8 cellular contexts compared by ENCODE assay signal in genomic region chr15:73631915-73632669, GRCh38. TPM values are rescaled to one million over a fixed set of nuclear protein-coding genes. Genes with fewer than 3 reads are reported as not detected.
A peak's percentile ranks its signal among the peaks of the same experiment; 100 is the strongest.
DNase-seq lines count a peak whose midpoint lies in the region; ATAC-seq and TF ChIP-seq lines count a peak whose summit lies in the region.

No MANE protein-coding gene starts in this region.

- ATAC-seq in stimulated activated effector memory CD8-positive, alpha-beta T cell treated with anti-CD3 and anti-CD28 coated beads, Interleukin-12 subunit alpha, Interleukin-12 subunit beta, amount 100 ng/mL, for 72 hours = no peak
- ATAC-seq in activated CD4-positive, CD25-positive, alpha-beta regulatory T cell treated with anti-CD3 and anti-CD28 coated beads, Interleukin-2, amount 50 U/mL, for 24 hours = no peak

- peaks cover 56% of the 10 kb centered on the region for H3K4me1 Mint-ChIP-seq in stimulated activated effector memory CD8-positive, alpha-beta T cell treated with anti-CD3 and anti-CD28 coated beads, Interleukin-12 subunit alpha, Interleukin-12 subunit beta, amount 100 ng/mL, for 72 hours

- H3K4me3 Mint-ChIP-seq in stimulated activated effector memory CD8-positive, alpha-beta T cell treated with anti-CD3 and anti-CD28 coated beads, Interleukin-12 subunit alpha, Interleukin-12 subunit beta, amount 100 ng/mL, for 72 hours = peak overlapping the region; percentile 81

- H4K20me1 ChIP-seq in mammary epithelial cell (ENCODE audit: insufficient read depth, low read length) = peaks cover 2% of the 10 kb centered on the region

- H3K9me3 ChIP-seq in NT2/D1 (ENCODE audit: insufficient read depth, low read length) = no peaks in the 10 kb centered on the region
- no peaks in the 10 kb centered on the region for H3K9me3 ChIP-seq in mammary epithelial cell (replicated peaks; ENCODE audit: insufficient read depth, low read length)

- peak overlapping the region; percentile 89 for H3K27ac Mint-ChIP-seq in stimulated activated effector memory CD8-positive, alpha-beta T cell treated with anti-CD3 and anti-CD28 coated beads, Interleukin-12 subunit alpha, Interleukin-12 subunit beta, amount 100 ng/mL, for 72 hours

- no peak overlapping the region for H2AFZ ChIP-seq in mammary epithelial cell (ENCODE audit: low read depth, low read length)

- peak overlapping the region; percentile 85 for H3K4me2 ChIP-seq in mammary epithelial cell (ENCODE audit: insufficient read depth, low read depth, low read length)

- peak; percentile 13 for DNase-seq in activated CD4-positive, alpha-beta T cell treated with anti-CD3 and anti-CD28 coated beads for 48 hours
- no peak for DNase-seq in activated CD4-positive, alpha-beta T cell treated with anti-CD3 and anti-CD28 coated beads, Interleukin-2, amount 50 U/mL, for 4 hours
- DNase-seq in NT2/D1 (ENCODE audit: low read depth, low spot score) (no peak), mammary epithelial cell (peak; percentile 59), iris pigment epithelial cell (ENCODE audit: low read depth) (peak; percentile 43)
- DNase-seq in stimulated activated effector memory CD8-positive, alpha-beta T cell treated with anti-CD3 and anti-CD28 coated beads, Interleukin-12 subunit alpha, Interleukin-12 subunit beta, amount 100 ng/mL, for 72 hours (ENCODE audit: low spot score in 2 of 2) = no peak
- no peak for DNase-seq in central memory CD4-positive, alpha-beta T cell

- H3K9me3 Mint-ChIP-seq in stimulated activated effector memory CD8-positive, alpha-beta T cell treated with anti-CD3 and anti-CD28 coated beads, Interleukin-12 subunit alpha, Interleukin-12 subunit beta, amount 100 ng/mL, for 72 hours = no peaks in the 10 kb centered on the region

- TF ChIP-seq CTCF in mammary epithelial cell (conservative IDR thresholded peaks at IDR 0.05 in 1 of 2, IDR thresholded peaks at IDR 0.05 in 1 of 2; ENCODE audit: extremely low read depth in 1 of 2, insufficient read depth in 1 of 2, low read depth in 1 of 2, low read length in 2 of 2) = no peak

- H3K27ac ChIP-seq in mammary epithelial cell (ENCODE audit: insufficient read depth, low read depth, low read length) = peak overlapping the region; percentile 80

- BruUV-seq in mammary epithelial cell (replicated peaks; lab: Mats Ljungman, UMichigan) = no TSS peak

- no peaks in the 10 kb centered on the region for H3K36me3 ChIP-seq in NT2/D1 (ENCODE audit: insufficient read depth, insufficient read length, low read length)
- H3K36me3 ChIP-seq in mammary epithelial cell (ENCODE audit: insufficient read depth, low read length) = no peaks in the 10 kb centered on the region

- H3K9ac ChIP-seq in NT2/D1 (ENCODE audit: insufficient read length, low read depth) = peak overlapping the region; percentile 94
- peak overlapping the region; percentile 84 for H3K9ac ChIP-seq in mammary epithelial cell (ENCODE audit: insufficient read depth, low read length)

- H3K27me3 ChIP-seq in NT2/D1 (ENCODE audit: insufficient read depth, insufficient read length) (no peaks in the 10 kb centered on the region), mammary epithelial cell (ENCODE audit: insufficient read depth, low read length) (no peaks in the 10 kb centered on the region)

- peaks cover 59% of the 10 kb centered on the region for H3K79me2 ChIP-seq in mammary epithelial cell (ENCODE audit: insufficient read depth, low read length)

- dilution Hi-C loops in mammary epithelial cell (cut with HindIII; ENCODE audit: low sequenced_read_pairs) = loop anchor here (5.0 kb wide), 2 partner anchors 35 to 65 kb away; no protein-coding TSS in a partner anchor

- peaks cover 8% of the 10 kb centered on the region for H3K36me3 Mint-ChIP-seq in stimulated activated effector memory CD8-positive, alpha-beta T cell treated with anti-CD3 and anti-CD28 coated beads, Interleukin-12 subunit alpha, Interleukin-12 subunit beta, amount 100 ng/mL, for 72 hours

- in situ Hi-C loops in mammary epithelial cell (cut with MboI; ENCODE audit: low sequenced_read_pairs in 2 of 2) = loop anchor here in 1 of 2 donors (10.0 kb wide), 1 partner anchor 57 kb away; no protein-coding TSS in a partner anchor

- H3K4me1 ChIP-seq in NT2/D1 (ENCODE audit: insufficient read depth, insufficient read length) (no peaks in the 10 kb centered on the region), mammary epithelial cell (ENCODE audit: insufficient read depth, low read length) (peaks cover 49% of the 10 kb centered on the region)

- H3K4me3 ChIP-seq in NT2/D1 (ENCODE audit: insufficient read length, low read depth) = peak overlapping the region; percentile 84
- peak overlapping the region; percentile 59 to 78 (median 74) for H3K4me3 ChIP-seq in mammary epithelial cell (replicated peaks in 1 of 3; ENCODE audit: insufficient read depth in 1 of 3, low read depth in 2 of 3, low read length in 3 of 3)

- intact Hi-C loops in mammary epithelial cell (cut with micrococcal nuclease) = loop anchor here (2.0 to 5.0 kb wide), 2 partner anchors 53 to 55 kb away; partner anchors contain the start of gene CD276

- 0% methylated on average over 6 of the region's 6 CpGs for WGBS in mammary epithelial cell (ENCODE audit: low coverage, missing lambda C conversion rate)

- CTCF ChIA-PET in mammary epithelial cell (lab: Charles Lee; ENCODE audit: low non-redundant PET) = no interaction called here

RNA-seq across cellular contexts. Expression of gene NPTN, which starts 1.1 kb away (rescaled TPM):
- total RNA-seq in mammary epithelial cell = 100 to 1,000 TPM; 118 to 143 TPM
- 206 TPM for polyA plus RNA-seq in mammary epithelial cell
- polyA minus RNA-seq in mammary epithelial cell = 246 TPM

RNA-seq across cellular contexts. Expression of gene CD276, which starts 52.1 kb away (rescaled TPM):
- total RNA-seq in mammary epithelial cell = 100 to 1,000 TPM in 1 of 2 donors, 10 to 100 TPM in 1; 50.5 to 110 TPM
- polyA plus RNA-seq in mammary epithelial cell = 128 TPM
- 224 TPM for polyA minus RNA-seq in mammary epithelial cell

Comparison
In these comparisons a context has a peak if more than half of its experiments do, and no peak if none do; other contexts are left out.
1. DNase-seq: peak in activated CD4-positive, alpha-beta T cell treated with anti-CD3 and anti-CD28 coated beads for 48 hours (single experiment), mammary epithelial cell (single experiment) and iris pigment epithelial cell (single experiment); none in activated CD4-positive, alpha-beta T cell treated with anti-CD3 and anti-CD28 coated beads, Interleukin-2, amount 50 U/mL, for 4 hours (0 of 2), NT2/D1 (single experiment), stimulated activated effector memory CD8-positive, alpha-beta T cell treated with anti-CD3 and anti-CD28 coated beads, Interleukin-12 subunit alpha, Interleukin-12 subunit beta, amount 100 ng/mL, for 72 hours (0 of 2) and central memory CD4-positive, alpha-beta T cell (single experiment).